ENCODE assay signal across 22 cellular contexts in genomic region chr6:25169551-25170335, GRCh38.
DNase-seq lines count a peak whose midpoint lies in the region; ATAC-seq, FAIRE-seq and TF ChIP-seq lines count a peak whose summit lies in the region.
"Had no signal": no experiment of that assay in that cellular context is flagged by ENCODE, and none has a peak within 500 bp of the region (broad histone marks: within the 10 kb centered on the region; RNA-seq: fewer than 3 reads in every experiment).

No MANE protein-coding gene starts in this region.

- intact Hi-C loops in MCF 10A (cut with micrococcal nuclease) = loop anchor here (5.0 kb wide), 1 partner anchor 32 kb away; no protein-coding TSS in a partner anchor
- intact Hi-C loops in breast epithelium (cut with DNase I; ENCODE audit: low total_unique reads) = no loop called here
- intact Hi-C loops in tibial artery (cut with DNase I; ENCODE audit: low total_unique reads) = no loop called here

- peak overlapping the region; percentile 58 for H2AFZ ChIP-seq in astrocyte (ENCODE audit: low read depth, low read length)
- H2AFZ ChIP-seq in Karpas-422 (ENCODE audit: low read length) = no peak overlapping the region

- H3K9ac ChIP-seq in astrocyte (ENCODE audit: low read length) = peak overlapping the region; percentile 32
- H3K9ac ChIP-seq in Karpas-422 (ENCODE audit: low read length) = no peak overlapping the region

- H3K27ac Mint-ChIP-seq in MCF 10A (ENCODE audit: low read depth, unreplicated experiment) (peak overlapping the region; percentile 13), astrocyte (ENCODE audit: unreplicated experiment) (peak overlapping the region; percentile 22)
- H3K27ac Mint-ChIP-seq: activated CD8-positive, alpha-beta memory T cell treated with anti-CD3 and anti-CD28 coated beads, Interleukin-2, amount 10 ng/mL, durations not matched to agents 7 days and 5 days; activated naive CD4-positive, alpha-beta T cell treated with anti-CD3 and anti-CD28 coated beads, Interleukin-2, amount 10 ng/mL, durations not matched to agents 7 days and 5 days; stimulated activated naive B cell treated with anti-CD40 and anti-IgM and Interleukin-4, amounts not matched to agents 10 μg/mL and 1 μg/mL and 100 μg/mL, for 72 hours had no signal

- DNase-seq in MCF 10A (ENCODE audit: unreplicated experiment) (peak; percentile 6), breast epithelium (ENCODE audit: low spot score in 2 of 2) (no peak), astrocyte (ENCODE audit: low read depth) (peak; percentile 66), left lobe of liver (ENCODE audit: low spot score) (no peak), tibial artery (no peak), GM12892 (ENCODE audit: insufficient read length) (no peak), Karpas-422 (no peak), amygdala (lab: John Stamatoyannopoulos, UW) (no peak)
- DNase-seq: activated CD8-positive, alpha-beta memory T cell treated with anti-CD3 and anti-CD28 coated beads, Interleukin-2, amount 10 ng/mL, durations not matched to agents 7 days and 5 days; activated naive CD4-positive, alpha-beta T cell treated with anti-CD3 and anti-CD28 coated beads, Interleukin-2, amount 10 ng/mL, durations not matched to agents 7 days and 5 days; AML-193; Calu3; GDM1; midbrain; NCI-H1092; NCI-H2107; NCI-H82; nucleus accumbens; stimulated activated naive B cell treated with anti-CD40 and anti-IgM and Interleukin-4, amounts not matched to agents 10 μg/mL and 1 μg/mL and 100 μg/mL, for 72 hours had no signal

- H3K9me3 ChIP-seq in breast epithelium = no peaks in the 10 kb centered on the region
- no peaks in the 10 kb centered on the region for H3K9me3 ChIP-seq in astrocyte (ENCODE audit: insufficient read depth, low read depth, low read length)
- no peaks in the 10 kb centered on the region for H3K9me3 ChIP-seq in tibial artery
- no peaks in the 10 kb centered on the region for H3K9me3 ChIP-seq in Karpas-422 (ENCODE audit: low read length)
- H3K9me3 ChIP-seq: HAP-1 had no signal

- H3K4me3 Mint-ChIP-seq in MCF 10A (ENCODE audit: unreplicated experiment) = no peak overlapping the region
- H3K4me3 Mint-ChIP-seq in astrocyte (ENCODE audit: unreplicated experiment) = no peak overlapping the region
- H3K4me3 Mint-ChIP-seq: activated CD8-positive, alpha-beta memory T cell treated with anti-CD3 and anti-CD28 coated beads, Interleukin-2, amount 10 ng/mL, durations not matched to agents 7 days and 5 days; activated naive CD4-positive, alpha-beta T cell treated with anti-CD3 and anti-CD28 coated beads, Interleukin-2, amount 10 ng/mL, durations not matched to agents 7 days and 5 days; stimulated activated naive B cell treated with anti-CD40 and anti-IgM and Interleukin-4, amounts not matched to agents 10 μg/mL and 1 μg/mL and 100 μg/mL, for 72 hours had no signal

- H3K27me3 Mint-ChIP-seq in MCF 10A (ENCODE audit: insufficient read depth, unreplicated experiment) = no peaks in the 10 kb centered on the region
- no peaks in the 10 kb centered on the region for H3K27me3 Mint-ChIP-seq in astrocyte (ENCODE audit: low read depth, unreplicated experiment)
- H3K27me3 Mint-ChIP-seq: activated CD8-positive, alpha-beta memory T cell treated with anti-CD3 and anti-CD28 coated beads, Interleukin-2, amount 10 ng/mL, durations not matched to agents 7 days and 5 days had no signal

- H3K4me3 ChIP-seq in breast epithelium (no peak overlapping the region), astrocyte (ENCODE audit: insufficient read depth, low read depth, low read length) (no peak overlapping the region), tibial artery (no peak overlapping the region), Karpas-422 (ENCODE audit: low read length) (no peak overlapping the region)
- H3K4me3 ChIP-seq: HAP-1 had no signal

- no peaks in the 10 kb centered on the region for H3K4me1 ChIP-seq in breast epithelium
- H3K4me1 ChIP-seq in astrocyte (ENCODE audit: insufficient read depth, low read length) = peaks cover 32% of the 10 kb centered on the region
- H3K4me1 ChIP-seq in tibial artery = peaks cover 0 to 61% (median 30%) of the 10 kb centered on the region in 4 donors
- no peaks in the 10 kb centered on the region for H3K4me1 ChIP-seq in Karpas-422 (ENCODE audit: low read length)
- H3K4me1 ChIP-seq: HAP-1 had no signal

- no peaks in the 10 kb centered on the region for H3K9me3 Mint-ChIP-seq in MCF 10A (ENCODE audit: unreplicated experiment)
- peaks cover 6% of the 10 kb centered on the region for H3K9me3 Mint-ChIP-seq in astrocyte (ENCODE audit: unreplicated experiment)

- CTCF ChIA-PET in MCF 10A (lab: Yijun Ruan, JAX) = interaction anchor here (0.7 kb wide), 1 partner anchor 16 kb away, joined by 4 read pairs; no protein-coding TSS in a partner anchor

- H3K4me2 ChIP-seq in astrocyte (ENCODE audit: low read length) (peak overlapping the region; percentile 2), Karpas-422 (ENCODE audit: low read depth, low read length, poor library complexity, severe bottlenecking) (no peak overlapping the region)

- H3K9me2 ChIP-seq in Karpas-422 (replicated peaks; ENCODE audit: insufficient read depth, low read length) = no peaks in the 10 kb centered on the region

- H3K27me3 ChIP-seq in breast epithelium (no peaks in the 10 kb centered on the region), astrocyte (ENCODE audit: insufficient read depth, low read length) (no peaks in the 10 kb centered on the region), tibial artery (no peaks in the 10 kb centered on the region), Karpas-422 (ENCODE audit: low read length) (no peaks in the 10 kb centered on the region)

- H3K79me2 ChIP-seq in astrocyte (ENCODE audit: insufficient read depth, low read length) = no peaks in the 10 kb centered on the region
- H3K79me2 ChIP-seq in Karpas-422 (ENCODE audit: low read length) = no peaks in the 10 kb centered on the region

- H3K27ac ChIP-seq in breast epithelium (peak overlapping the region in 1 of 2 donors; percentile 20), astrocyte (ENCODE audit: low read depth, low read length) (peak overlapping the region; percentile 31), tibial artery (peak overlapping the region; percentile 82 to 83), Karpas-422 (ENCODE audit: low read length) (no peak overlapping the region)

- POLR2A ChIA-PET in MCF 10A (lab: Yijun Ruan, JAX) = interaction anchor here (0.9 to 1.5 kb wide), 2 partner anchors 31 to 46 kb away, joined by 4 read pairs; no protein-coding TSS in a partner anchor

- no peaks in the 10 kb centered on the region for H4K20me1 ChIP-seq in astrocyte (ENCODE audit: insufficient read depth, low read length)
- H4K20me1 ChIP-seq in Karpas-422 (ENCODE audit: insufficient read depth, low read depth, low read length) = no peaks in the 10 kb centered on the region

- TF ChIP-seq POLR2A in breast epithelium (IDR thresholded peaks at IDR 0.05) (no peak), GM12892 (IDR thresholded peaks at IDR 0.05; ENCODE audit: low read depth, low read length) (no peak)

- H3K36me3 ChIP-seq in breast epithelium (no peaks in the 10 kb centered on the region), astrocyte (ENCODE audit: insufficient read depth, low read length) (no peaks in the 10 kb centered on the region), tibial artery (no peaks in the 10 kb centered on the region), Karpas-422 (ENCODE audit: insufficient read depth, low read length) (no peaks in the 10 kb centered on the region)
- H3K36me3 ChIP-seq: HAP-1 had no signal

- H3K36me3 Mint-ChIP-seq in MCF 10A (ENCODE audit: insufficient read depth, unreplicated experiment) = peaks cover 4% of the 10 kb centered on the region
- peaks cover 3% of the 10 kb centered on the region for H3K36me3 Mint-ChIP-seq in astrocyte (ENCODE audit: low read depth, unreplicated experiment)
- H3K36me3 Mint-ChIP-seq: stimulated activated naive B cell treated with anti-CD40 and anti-IgM and Interleukin-4, amounts not matched to agents 10 μg/mL and 1 μg/mL and 100 μg/mL, for 72 hours had no signal

- FAIRE-seq in astrocyte (lab: Jason Lieb, UNC) = no peak
- no peak for FAIRE-seq in GM12892 (lab: Jason Lieb, UNC)
- FAIRE-seq: islet of Langerhans had no signal

- ATAC-seq in left lobe of liver = peak; percentile 57
- ATAC-seq: activated CD8-positive, alpha-beta memory T cell treated with anti-CD3 and anti-CD28 coated beads, Interleukin-2, amount 10 ng/mL, durations not matched to agents 7 days and 5 days; Panc1; stimulated activated naive B cell treated with anti-CD40 and anti-IgM and Interleukin-4, amounts not matched to agents 10 μg/mL and 1 μg/mL and 100 μg/mL, for 72 hours had no signal

- TF ChIP-seq CTCF in MCF 10A (IDR thresholded peaks at IDR 0.05; ENCODE audit: unreplicated experiment) (no peak), breast epithelium (IDR thresholded peaks at IDR 0.05) (no peak), astrocyte (IDR thresholded peaks at IDR 0.05; ENCODE audit: insufficient read depth, low read depth, low read length) (no peak), tibial artery (IDR thresholded peaks at IDR 0.05) (no peak)

- H3K4me1 Mint-ChIP-seq in MCF 10A (ENCODE audit: insufficient read depth, unreplicated experiment) = peaks cover 49% of the 10 kb centered on the region
- peaks cover 44% of the 10 kb centered on the region for H3K4me1 Mint-ChIP-seq in astrocyte (ENCODE audit: low read depth, unreplicated experiment)

- no TSS peak for BruUV-seq in MCF 10A (replicated peaks; lab: Mats Ljungman, UMichigan)

Comparison
In these comparisons a context has a peak if more than half of its experiments do, and no peak if none do; other contexts are left out.
1. DNase-seq: peak in MCF 10A (single experiment) and astrocyte (single experiment); none in breast epithelium (0 of 2), left lobe of liver (single experiment), tibial artery (0 of 2), GM12892 (single experiment), Karpas-422 (single experiment) and amygdala (0 of 56).